ENCODE assay signal across 10 cellular contexts in the genomic region with DNA sequence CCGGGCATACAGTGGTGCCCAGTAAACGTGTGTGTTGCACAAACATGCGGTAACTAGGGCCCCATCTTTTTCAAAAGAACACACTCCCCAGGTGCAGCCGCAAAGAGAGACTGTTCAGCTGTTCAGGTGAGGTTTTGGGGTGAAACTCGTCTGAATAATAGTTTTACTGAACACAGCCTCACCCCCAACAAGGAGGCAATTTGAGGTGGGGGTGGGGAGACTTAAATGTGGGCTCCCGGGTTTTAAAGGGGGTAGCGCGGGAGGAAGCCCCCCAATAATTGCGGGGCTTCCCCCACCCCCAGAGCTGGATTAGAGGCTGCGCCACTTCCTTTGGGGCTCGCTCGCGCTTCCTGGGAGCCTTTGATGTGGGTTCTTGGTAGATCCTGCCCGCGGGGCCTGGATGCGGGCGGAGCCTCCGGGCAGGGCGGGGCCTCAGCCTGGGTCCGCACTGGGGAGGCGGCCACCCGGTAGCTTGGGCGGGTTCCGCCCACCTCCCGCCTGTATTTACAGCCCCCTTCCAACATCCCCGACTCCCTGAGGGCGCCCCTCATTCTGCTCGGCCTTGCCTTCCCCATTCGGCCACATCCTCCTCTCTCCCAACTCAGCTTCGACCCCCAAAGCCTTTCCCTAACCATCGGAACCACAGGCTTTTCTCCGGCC. TPM values are rescaled to one million over a fixed set of nuclear protein-coding genes. Genes with fewer than 3 reads are reported as not detected.
DNase-seq lines count a peak whose midpoint lies in the region; ATAC-seq, FAIRE-seq and TF ChIP-seq lines count a peak whose summit lies in the region.
"Had no signal": no experiment of that assay in that cellular context is flagged by ENCODE, and none has a peak within 500 bp of the region (broad histone marks: within the 10 kb centered on the region; RNA-seq: fewer than 3 reads in every experiment).

No MANE protein-coding gene starts in this region.

- H3K9ac ChIP-seq in astrocyte (ENCODE audit: low read length), result peak overlapping the region; percentile 27

- H3K9me3 Mint-ChIP-seq in CD4-positive, alpha-beta memory T cell, result no peaks in the 10 kb centered on the region
- no peaks in the 10 kb centered on the region for H3K9me3 Mint-ChIP-seq in astrocyte (ENCODE audit: unreplicated experiment)
- H3K9me3 Mint-ChIP-seq in progenitor cell of endocrine pancreas (ENCODE audit: low read depth), result no peaks in the 10 kb centered on the region

- H3K4me2 ChIP-seq in astrocyte (ENCODE audit: low read length), result peak overlapping the region; percentile 41

- peaks cover 56% of the 10 kb centered on the region for H3K4me1 ChIP-seq in CD4-positive, alpha-beta memory T cell (ENCODE audit: insufficient read depth, low read length)
- H3K4me1 ChIP-seq in astrocyte (ENCODE audit: insufficient read depth, low read length), result peaks cover 26% of the 10 kb centered on the region

- no peaks in the 10 kb centered on the region for H3K9me3 ChIP-seq in CD4-positive, alpha-beta memory T cell (ENCODE audit: control insufficient read depth in 1 of 2, low read length in 2 of 2)
- H3K9me3 ChIP-seq in astrocyte (ENCODE audit: insufficient read depth, low read depth, low read length), result no peaks in the 10 kb centered on the region

- peak; percentile 45 to 61 for ATAC-seq in activated CD4-positive, CD25-positive, alpha-beta regulatory T cell treated with anti-CD3 and anti-CD28 coated beads, Interleukin-2, amount 50 U/mL, for 24 hours
- no peak for ATAC-seq in GM21423 (IDR thresholded peaks at IDR 0.05; ENCODE audit: unreplicated experiment)

- H3K79me2 ChIP-seq in astrocyte (ENCODE audit: insufficient read depth, low read length), result peaks cover under 1% of the 10 kb centered on the region

- TF ChIP-seq CTCF in astrocyte (IDR thresholded peaks at IDR 0.05; ENCODE audit: insufficient read depth, low read depth, low read length), result no peak
- no peak for TF ChIP-seq CTCF in progenitor cell of endocrine pancreas (IDR thresholded peaks at IDR 0.05; ENCODE audit: unreplicated experiment)

- H2AFZ ChIP-seq in astrocyte (ENCODE audit: low read depth, low read length), result peak overlapping the region; percentile 52

- H3K27me3 ChIP-seq in CD4-positive, alpha-beta memory T cell (ENCODE audit: insufficient read depth, low read length), result no peaks in the 10 kb centered on the region
- no peaks in the 10 kb centered on the region for H3K27me3 ChIP-seq in astrocyte (ENCODE audit: insufficient read depth, low read length)

- H3K36me3 ChIP-seq in CD4-positive, alpha-beta memory T cell (ENCODE audit: insufficient read depth, low read length), result no peaks in the 10 kb centered on the region
- H3K36me3 ChIP-seq in astrocyte (ENCODE audit: insufficient read depth, low read length), result no peaks in the 10 kb centered on the region

- intact Hi-C loops in CD4-positive, alpha-beta memory T cell (cut with micrococcal nuclease), result no loop called here

- peak; percentile 73 to 79 (median 75) for DNase-seq in CD4-positive, alpha-beta memory T cell
- DNase-seq in astrocyte (ENCODE audit: low read depth), result no peak
- no peak for DNase-seq in progenitor cell of endocrine pancreas (ENCODE audit: low spot score, unreplicated experiment)
- no peak for DNase-seq in AML-193 (lab: John Stamatoyannopoulos, UW)
- DNase-seq in NCI-H1048 (lab: John Stamatoyannopoulos, UW), result no peak
- DNase-seq in HEK293T (ENCODE audit: extremely low spot score), result no peak

- peak overlapping the region; percentile 79 to 90 (median 84) for H3K4me3 Mint-ChIP-seq in CD4-positive, alpha-beta memory T cell
- H3K4me3 Mint-ChIP-seq in astrocyte (ENCODE audit: unreplicated experiment), result peak overlapping the region; percentile 74
- H3K4me3 Mint-ChIP-seq in progenitor cell of endocrine pancreas (ENCODE audit: low read depth), result no peak overlapping the region

- no peaks in the 10 kb centered on the region for H3K36me3 Mint-ChIP-seq in CD4-positive, alpha-beta memory T cell
- H3K36me3 Mint-ChIP-seq in astrocyte (ENCODE audit: low read depth, unreplicated experiment) (peaks cover 3% of the 10 kb centered on the region), progenitor cell of endocrine pancreas (ENCODE audit: insufficient read depth) (no peaks in the 10 kb centered on the region)

- H4K20me1 ChIP-seq in astrocyte (ENCODE audit: insufficient read depth, low read length), result no peaks in the 10 kb centered on the region

- peak overlapping the region in 1 of 2 donors; percentile 43 for H3K4me3 ChIP-seq in CD4-positive, alpha-beta memory T cell (ENCODE audit: low read length in 2 of 2)
- no peak overlapping the region for H3K4me3 ChIP-seq in astrocyte (ENCODE audit: insufficient read depth, low read depth, low read length)

- no peaks in the 10 kb centered on the region for H3K27me3 Mint-ChIP-seq in CD4-positive, alpha-beta memory T cell
- H3K27me3 Mint-ChIP-seq in astrocyte (ENCODE audit: low read depth, unreplicated experiment), result peaks cover 2% of the 10 kb centered on the region
- peaks cover 21% of the 10 kb centered on the region for H3K27me3 Mint-ChIP-seq in progenitor cell of endocrine pancreas

- no peak for FAIRE-seq in astrocyte (lab: Jason Lieb, UNC)
- FAIRE-seq: HTR-8/SVneo had no signal

- POLR2A ChIA-PET in CD4-positive, alpha-beta memory T cell (lab: Charles Lee; ENCODE audit: partially characterized antibody), result interaction anchor here (0.6 to 0.8 kb wide), 2 partner anchors 8 to 11 kb away, joined by 3 read pairs; no protein-coding TSS in a partner anchor
- POLR2A ChIA-PET in HEK293T (lab: Yijun Ruan, JAX), result no interaction called here

- H3K27ac Mint-ChIP-seq in CD4-positive, alpha-beta memory T cell, result peak overlapping the region; percentile 79 to 96 (median 93)
- H3K27ac Mint-ChIP-seq in astrocyte (ENCODE audit: unreplicated experiment) (no peak overlapping the region), progenitor cell of endocrine pancreas (peak overlapping the region; percentile 85)

- CTCF ChIA-PET in CD4-positive, alpha-beta memory T cell (lab: Charles Lee; ENCODE audit: partially characterized antibody), result interaction anchor here (1.0 to 2.1 kb wide), 4 partner anchors 24 to 83 kb away, joined by 3 to 6 read pairs (median 4); no protein-coding TSS in a partner anchor
- CTCF ChIA-PET in HEK293T (lab: Yijun Ruan, JAX), result no interaction called here

- peak overlapping the region; percentile 43 for H3K27ac ChIP-seq in CD4-positive, alpha-beta memory T cell (ENCODE audit: low read depth, low read length)
- H3K27ac ChIP-seq in astrocyte (ENCODE audit: low read depth, low read length), result no peak overlapping the region
- H3K27ac ChIP-seq: VCaP had no signal

- peaks cover 48 to 88% (median 66%) of the 10 kb centered on the region in 4 donors for H3K4me1 Mint-ChIP-seq in CD4-positive, alpha-beta memory T cell
- H3K4me1 Mint-ChIP-seq in astrocyte (ENCODE audit: low read depth, unreplicated experiment) (peaks cover 38% of the 10 kb centered on the region), progenitor cell of endocrine pancreas (ENCODE audit: low read depth) (peaks cover 18% of the 10 kb centered on the region)

TF ChIP-seq in HEK293T, 16 proteins besides CTCF, POLR2A, EP300 and RAD21:
- TF ChIP-seq SP1 (IDR thresholded peaks at IDR 0.05) (no peak), FOXM1 (IDR thresholded peaks at IDR 0.05; ENCODE audit: borderline replicate concordance) (no peak), BHLHE40 (IDR thresholded peaks at IDR 0.05; ENCODE audit: borderline replicate concordance) (no peak), ELF4 (IDR thresholded peaks at IDR 0.05) (no peak), TARDBP (IDR thresholded peaks at IDR 0.05) (no peak), L3MBTL2 (conservative IDR thresholded peaks at IDR 0.05) (no peak), FOXK2 (IDR thresholded peaks at IDR 0.05) (no peak), ZNF384 (IDR thresholded peaks at IDR 0.05) (no peak)

RNA-seq across cellular contexts. Expression of gene EPHA2, which starts 6.4 kb away (rescaled TPM):
- not detected for total RNA-seq in CD4-positive, alpha-beta memory T cell
- not detected for polyA plus RNA-seq in CD4-positive, alpha-beta memory T cell
- total RNA-seq in astrocyte (117 and 140 TPM in 2 replicates), progenitor cell of endocrine pancreas (28.3 and 31.9 TPM in 2 replicates)

RNA-seq across cellular contexts. Expression of gene ARHGEF19, which starts 50.2 kb away (rescaled TPM):
- 10 to 100 TPM; 13.1 to 16.7 TPM for total RNA-seq in CD4-positive, alpha-beta memory T cell
- 10 to 100 TPM in 1 of 2 donors, 1 to 10 TPM in 1; 7.6 to 11.2 TPM for polyA plus RNA-seq in CD4-positive, alpha-beta memory T cell
- total RNA-seq in astrocyte (5.7 and 7.4 TPM in 2 replicates), progenitor cell of endocrine pancreas (146 and 151 TPM in 2 replicates)

Comparison
In these comparisons a context has a peak if more than half of its experiments do, and no peak if none do; other contexts are left out.
1. DNase-seq: peak in CD4-positive, alpha-beta memory T cell (5 of 5); none in astrocyte (single experiment), progenitor cell of endocrine pancreas (single experiment), AML-193 (0 of 2), NCI-H1048 (single experiment) and HEK293T (single experiment).
2. RNA of gene EPHA2, which starts 6.4 kb away (total RNA-seq): 117 to 140 TPM in astrocyte and 28.3 to 31.9 TPM in progenitor cell of endocrine pancreas; not detected in CD4-positive, alpha-beta memory T cell; every median in the first group is over 10 times any median in the second.